14 cellular contexts compared by ENCODE assay signal in the genomic region with DNA sequence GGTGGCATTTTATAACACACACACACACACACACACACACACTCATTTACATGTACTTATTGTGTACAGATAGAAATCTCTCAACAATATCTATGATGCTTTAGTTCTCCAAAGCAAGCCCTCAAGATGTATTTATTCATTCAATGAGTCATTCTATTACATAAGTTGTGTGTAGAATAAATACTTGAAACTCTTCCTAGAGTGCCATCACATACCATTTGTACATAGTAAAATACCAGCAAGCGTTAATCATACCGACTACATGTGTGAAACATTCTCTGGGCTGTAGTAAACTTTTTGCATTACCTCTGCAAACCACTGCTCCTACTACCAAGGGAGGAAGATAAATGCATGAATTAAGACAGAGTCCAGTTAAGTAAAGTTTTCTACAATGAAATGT.
"Had no signal": no experiment of that assay in that cellular context is flagged by ENCODE, and none has a peak within 500 bp of the region (broad histone marks: within the 10 kb centered on the region; RNA-seq: fewer than 3 reads in every experiment).

No MANE protein-coding gene starts in this region.

- H3K27ac ChIP-seq: left ventricle myocardium inferior, sigmoid colon, upper lobe of left lung had no signal

- H3K4me1 Mint-ChIP-seq: activated naive CD4-positive, alpha-beta T cell treated with anti-CD3 and anti-CD28 coated beads, Interleukin-2, amount 50 U/mL, for 24 hours; nephron had no signal

- H3K27ac Mint-ChIP-seq: activated naive CD4-positive, alpha-beta T cell treated with anti-CD3 and anti-CD28 coated beads, Interleukin-2, amount 50 U/mL, for 24 hours; activated T-cell treated with anti-CD3 and anti-CD28 coated beads, Interleukin-2, amount 50 U/mL, for 24 hours; nephron had no signal

- H3K27me3 Mint-ChIP-seq: activated naive CD4-positive, alpha-beta T cell treated with anti-CD3 and anti-CD28 coated beads, Interleukin-2, amount 50 U/mL, for 24 hours; activated T-cell treated with anti-CD3 and anti-CD28 coated beads, Interleukin-2, amount 50 U/mL, for 24 hours had no signal

- H3K9me3 Mint-ChIP-seq: nephron had no signal

- DNase-seq: activated CD4-positive, alpha-beta T cell treated with anti-CD3 and anti-CD28 coated beads, Interleukin-2, amount 50 U/mL, for 4 hours; activated CD4-positive, CD25-positive, alpha-beta regulatory T cell treated with anti-CD3 and anti-CD28 coated beads, Interleukin-2, amount 50 U/mL, for 72 hours; activated effector memory CD4-positive, alpha-beta T cell treated with Interleukin-2 at 50 U/mL for 16 hours; activated T-cell treated with anti-CD3 and anti-CD28 coated beads, Interleukin-2, amount 50 U/mL, for 24 hours; amygdala; left ventricle myocardium inferior; mesendoderm; sigmoid colon; stimulated activated CD4-positive, alpha-beta T cell treated with anti-CD3 and anti-CD28 coated beads, Interleukin-2, amount 100 ng/mL, for 48 hours; stimulated activated naive CD8-positive, alpha-beta T cell treated with anti-CD3 and anti-CD28 coated beads, Interleukin-15, Interleukin-2, amounts not matched to agents 100 U/mL and 50 U/mL, for 24 hours; upper lobe of left lung had no signal

- H3K4me3 Mint-ChIP-seq: activated naive CD4-positive, alpha-beta T cell treated with anti-CD3 and anti-CD28 coated beads, Interleukin-2, amount 50 U/mL, for 24 hours; activated T-cell treated with anti-CD3 and anti-CD28 coated beads, Interleukin-2, amount 50 U/mL, for 24 hours; nephron had no signal

- H3K4me3 ChIP-seq: left ventricle myocardium inferior, sigmoid colon, upper lobe of left lung had no signal

- H3K27me3 ChIP-seq: sigmoid colon, upper lobe of left lung had no signal

- H3K4me1 ChIP-seq: left ventricle myocardium inferior, sigmoid colon, upper lobe of left lung had no signal

- H3K36me3 Mint-ChIP-seq: activated naive CD4-positive, alpha-beta T cell treated with anti-CD3 and anti-CD28 coated beads, Interleukin-2, amount 50 U/mL, for 24 hours had no signal

- H3K36me3 ChIP-seq: left ventricle myocardium inferior, sigmoid colon, upper lobe of left lung had no signal

- FAIRE-seq: endothelial cell of umbilical vein had no signal

- H3K9me3 ChIP-seq: left ventricle myocardium inferior, sigmoid colon, upper lobe of left lung had no signal
